In the genomic region with DNA sequence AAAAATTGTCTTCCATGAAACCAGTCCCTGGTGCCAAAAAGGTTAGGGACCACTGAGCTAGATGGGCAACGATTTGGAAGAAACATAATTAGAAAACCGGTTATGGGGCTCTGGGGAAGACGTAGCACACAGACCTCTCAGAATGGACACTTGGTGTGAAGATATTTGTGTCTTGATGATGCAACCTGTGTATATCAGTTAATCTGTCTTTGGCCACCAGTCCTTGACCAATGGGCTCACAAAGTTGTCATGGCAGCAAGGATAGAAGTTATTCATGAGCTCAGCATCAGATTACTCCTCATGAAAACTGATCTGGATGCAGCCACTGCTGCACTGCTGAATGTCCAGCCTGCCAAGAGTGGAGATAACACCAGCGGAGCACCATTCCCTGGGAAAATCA, we compare ENCODE assay signal across 8 cellular contexts. TPM values are rescaled to one million over a fixed set of nuclear protein-coding genes. Genes with fewer than 3 reads are reported as not detected.
"Had no signal": no experiment of that assay in that cellular context is flagged by ENCODE, and none has a peak within 500 bp of the region (broad histone marks: within the 10 kb centered on the region; RNA-seq: fewer than 3 reads in every experiment).

No MANE protein-coding gene starts in this region.

- DNase-seq: GDM1, GF-D8 had no signal

- FAIRE-seq: G401.6, GM12878, GM12891, GM12892, GM18507, GM19239 had no signal

- ATAC-seq: GM12878 had no signal

- H3K4me3 ChIP-seq: GM12878 had no signal

RNA-seq across cellular contexts. Expression of a gene that starts 13.6 kb away (rescaled TPM):
- total RNA-seq: GM12878 had no signal
